Comparison of ENCODE assay signal across 18 cellular contexts in genomic region chr15:77386626-77387025, GRCh38. TPM values are rescaled to one million over a fixed set of nuclear protein-coding genes. Genes with fewer than 3 reads are reported as not detected.
DNase-seq lines count a peak whose midpoint lies in the region; ATAC-seq, FAIRE-seq and TF ChIP-seq lines count a peak whose summit lies in the region.
"Had no signal": no experiment of that assay in that cellular context is flagged by ENCODE, and none has a peak within 500 bp of the region (broad histone marks: within the 10 kb centered on the region; RNA-seq: fewer than 3 reads in every experiment).

No MANE protein-coding gene starts in this region.

- ATAC-seq in A549 (no peak), HG03439 (IDR thresholded peaks at IDR 0.05; ENCODE audit: unreplicated experiment) (no peak), gastroesophageal sphincter (no peak)
- ATAC-seq: HepG2 had no signal

- TF ChIP-seq EP300 in A549 (IDR thresholded peaks at IDR 0.05) (no peak), gastroesophageal sphincter (IDR thresholded peaks at IDR 0.05) (no peak)

- TF ChIP-seq RAD21 in A549 (conservative IDR thresholded peaks at IDR 0.05 in 1 of 2, IDR thresholded peaks at IDR 0.05 in 1 of 2): no peak

- no peak for TF ChIP-seq POLR2A in A549 (IDR thresholded peaks at IDR 0.05; ENCODE audit: low read length)
- no peak for TF ChIP-seq POLR2A in gastroesophageal sphincter (IDR thresholded peaks at IDR 0.05)

- TF ChIP-seq CTCF in A549 (IDR thresholded peaks at IDR 0.05): no peak
- no peak for TF ChIP-seq CTCF in fibroblast of villous mesenchyme (IDR thresholded peaks at IDR 0.05; ENCODE audit: insufficient read depth, low read depth, low read length)
- TF ChIP-seq CTCF in gastroesophageal sphincter (IDR thresholded peaks at IDR 0.05): no peak

- peak; percentile 28 for FAIRE-seq in A549 (lab: Jason Lieb, UNC)
- FAIRE-seq: D721Med, HepG2, HTR-8/SVneo had no signal

- POLR2A ChIA-PET in A549 (lab: Yijun Ruan, JAX): no interaction called here

- no peak for DNase-seq in A549 (ENCODE audit: low read depth in 1 of 2, low spot score in 1 of 2)
- DNase-seq in GM04503 (ENCODE audit: low read depth): peak; percentile 11
- peak; percentile 19 for DNase-seq in NCI-H69 (lab: John Stamatoyannopoulos, UW)
- DNase-seq in fibroblast of villous mesenchyme (ENCODE audit: low read depth): peak; percentile 7
- no peak for DNase-seq in ureter (ENCODE audit: low spot score)
- no peak for DNase-seq in germinal center (ENCODE audit: low spot score)
- DNase-seq: BE2C; CD4-positive, alpha-beta memory T cell; DMS153; DMS79 treated with DMSO at 0.1 percent for 48 hours; GDM1; H7 had no signal

- no peaks in the 10 kb centered on the region for H3K4me1 ChIP-seq in A549
- H3K4me1 ChIP-seq in gastroesophageal sphincter: peaks cover 4 to 55% (median 8%) of the 10 kb centered on the region in 3 donors
- H3K4me1 ChIP-seq: BE2C had no signal

- no peak overlapping the region for H3K4me3 ChIP-seq in A549
- H3K4me3 ChIP-seq in fibroblast of villous mesenchyme (ENCODE audit: low read depth, low read length): no peak overlapping the region
- no peak overlapping the region for H3K4me3 ChIP-seq in gastroesophageal sphincter

- no peak overlapping the region for H3K4me2 ChIP-seq in A549

- no peaks in the 10 kb centered on the region for H3K27me3 ChIP-seq in gastroesophageal sphincter
- H3K27me3 ChIP-seq: BE2C had no signal

- H3K27ac ChIP-seq in A549: no peak overlapping the region
- no peak overlapping the region for H3K27ac ChIP-seq in gastroesophageal sphincter
- H3K27ac ChIP-seq: C4-2B had no signal

- H3K9me3 ChIP-seq in A549 (no peaks in the 10 kb centered on the region), gastroesophageal sphincter (no peaks in the 10 kb centered on the region)
- H3K9me3 ChIP-seq: BE2C had no signal

- CTCF ChIA-PET in A549 (lab: Yijun Ruan, JAX): no interaction called here

- H3K36me3 ChIP-seq in gastroesophageal sphincter: no peaks in the 10 kb centered on the region
- H3K36me3 ChIP-seq: BE2C had no signal

- WGBS in A549 (ENCODE audit: missing lambda C conversion rate): 89% methylated on average over 2 of the region's 2 CpGs
- WGBS in gastroesophageal sphincter (ENCODE audit: low coverage in 1 of 2), 2 donors: 93 to 100% methylated on average over 2 of the region's 2 CpGs

TF ChIP-seq in A549, 52 proteins besides CTCF, POLR2A, EP300 and RAD21:
- no peak for TF ChIP-seq RARB (CRISPR knock-in tag; IDR thresholded peaks at IDR 0.05)

RNA-seq across cellular contexts. Expression of gene PEAK1, which starts 33.3 kb away (rescaled TPM):
- polyA plus RNA-seq in A549 (2011; rRNA removed): 13.7 and 15.0 TPM in 2 replicates
- 3.9 and 4.3 TPM in 2 replicates for polyA plus RNA-seq in A549 (2012; cell fraction: cytosol; rRNA removed)
- polyA plus RNA-seq in A549 (2012; cell fraction: nucleus; rRNA removed): 4.0 and 5.4 TPM in 2 replicates
- polyA plus RNA-seq in A549 (2017; fragmentation: RNase III; extraction: RNeasy Plus Mini Kit Qiagen cat#74134 plus additional on column Dnase treatment): 7.5 to 9.1 TPM (median 8.0 TPM) in 3 replicates
- polyA minus RNA-seq in A549 (2011; rRNA and poly(A)+ RNA removed): 24.2 and 25.0 TPM in 2 replicates
- total RNA-seq in fibroblast of villous mesenchyme: 68.0 and 77.3 TPM in 2 replicates
- 53.7 TPM for total RNA-seq in ureter
- 100 to 1,000 TPM in 2 of 4 donors, 10 to 100 TPM in 2; 59.5 to 170 (median 91.6) TPM for total RNA-seq in gastroesophageal sphincter

RNA-seq across cellular contexts. Expression of gene HMG20A, which starts 34.1 kb away (rescaled TPM):
- 77.2 and 85.1 TPM in 2 replicates for polyA plus RNA-seq in A549 (2011; rRNA removed)
- 21.9 and 22.8 TPM in 2 replicates for polyA plus RNA-seq in A549 (2012; cell fraction: cytosol; rRNA removed)
- polyA plus RNA-seq in A549 (2012; cell fraction: nucleus; rRNA removed): 21.7 and 24.5 TPM in 2 replicates
- 29.1 to 33.2 TPM (median 29.5 TPM) in 3 replicates for polyA plus RNA-seq in A549 (2017; fragmentation: RNase III; extraction: RNeasy Plus Mini Kit Qiagen cat#74134 plus additional on column Dnase treatment)
- 42.6 and 67.6 TPM in 2 replicates for polyA minus RNA-seq in A549 (2011; rRNA and poly(A)+ RNA removed)
- 30.9 and 36.7 TPM in 2 replicates for total RNA-seq in fibroblast of villous mesenchyme
- total RNA-seq in ureter: 58.4 TPM
- total RNA-seq in gastroesophageal sphincter: 10 to 100 TPM; 23.2 to 47.9 (median 33.2) TPM

Comparison
In these comparisons a context has a peak if more than half of its experiments do, and no peak if none do; other contexts are left out.
1. DNase-seq: peak in GM04503 (single experiment), NCI-H69 (single experiment) and fibroblast of villous mesenchyme (single experiment); none in A549 (0 of 2), ureter (single experiment) and germinal center (single experiment).